In genomic region chr11:64290352-64290751, GRCh38 we compare ENCODE assay signal across 25 cellular contexts. TPM values are rescaled to one million over a fixed set of nuclear protein-coding genes. Genes with fewer than 3 reads are reported as not detected.
DNase-seq lines count a peak whose midpoint lies in the region; ATAC-seq and TF ChIP-seq lines count a peak whose summit lies in the region.
"Had no signal": no experiment of that assay in that cellular context is flagged by ENCODE, and none has a peak within 500 bp of the region (broad histone marks: within the 10 kb centered on the region; RNA-seq: fewer than 3 reads in every experiment).

No MANE protein-coding gene starts in this region.

- peak overlapping the region; percentile 41 for H3K4me3 ChIP-seq in iPS-15b (ENCODE audit: low read depth, low read length)
- no peak overlapping the region for H3K4me3 ChIP-seq in osteoblast (ENCODE audit: insufficient read depth, low read length)
- H3K4me3 ChIP-seq: skin epidermis, stomach, upper lobe of left lung had no signal

- no peaks in the 10 kb centered on the region for H3K9me3 Mint-ChIP-seq in Calu3 (ENCODE audit: low read depth, unreplicated experiment)

- no peaks in the 10 kb centered on the region for H3K4me1 ChIP-seq in iPS-15b (ENCODE audit: control insufficient read depth, insufficient read depth, low read length)
- peaks cover 7% of the 10 kb centered on the region for H3K4me1 ChIP-seq in osteoblast (ENCODE audit: insufficient read depth, low read length)

- H4K20me1 ChIP-seq in osteoblast (ENCODE audit: insufficient read depth, low read length): peaks cover 2% of the 10 kb centered on the region

- CTCF ChIA-PET in Calu3 (lab: Charles Lee): interaction anchor here (0.8 to 1.2 kb wide), 2 partner anchors 8 to 86 kb away, joined by 3 to 4 read pairs; no protein-coding TSS in a partner anchor

- no TSS peak for BruUV-seq in Calu3 (replicated peaks; lab: Mats Ljungman, UMichigan)

- peaks cover 6% of the 10 kb centered on the region for H3K79me2 ChIP-seq in osteoblast (ENCODE audit: insufficient read depth, low read length)

- intact Hi-C loops in Calu3 (cut with micrococcal nuclease; ENCODE audit: unreplicated experiment): no loop called here

- H3K9me3 ChIP-seq in T-helper 17 cell (ENCODE audit: control insufficient read depth, low read length, poor library complexity, severe bottlenecking): no peaks in the 10 kb centered on the region
- no peaks in the 10 kb centered on the region for H3K9me3 ChIP-seq in iPS-15b (ENCODE audit: control insufficient read depth, insufficient read depth, low read length)
- H3K9me3 ChIP-seq in osteoblast (ENCODE audit: low read depth, low read length): no peaks in the 10 kb centered on the region
- H3K9me3 ChIP-seq: SK-N-SH, stomach, upper lobe of left lung had no signal

- H3K27me3 ChIP-seq in iPS-15b (ENCODE audit: control insufficient read depth, insufficient read depth, low read length): peaks cover 62% of the 10 kb centered on the region
- peaks cover 53% of the 10 kb centered on the region for H3K27me3 ChIP-seq in osteoblast (ENCODE audit: insufficient read depth, low read length)

- DNase-seq in Calu3 (no peak), T-helper 17 cell (no peak), osteoblast (ENCODE audit: insufficient read length, low spot score, missing footprints) (peak; percentile 72), UCSD-AML1 (lab: John Stamatoyannopoulos, UW; ENCODE audit: unreplicated experiment) (no peak), OCI-M2 (lab: John Stamatoyannopoulos, UW; ENCODE audit: unreplicated experiment) (no peak)
- DNase-seq: activated CD4-positive, CD25-positive, alpha-beta regulatory T cell treated with anti-CD3 and anti-CD28 coated beads, Interleukin-2, amount 50 U/mL, for 72 hours; activated CD8-positive, alpha-beta memory T cell treated with anti-CD3 and anti-CD28 coated beads, Interleukin-2, amount 10 ng/mL, durations not matched to agents 7 days and 5 days; amniotic stem cell; erythroblast; foreskin melanocyte; kidney glomerular epithelial cell; NCI-H1417 treated with DMSO at 0.1 percent for 48 hours; NCI-H524; SK-N-SH; stimulated activated CD4-positive, alpha-beta T cell treated with anti-CD3 and anti-CD28 coated beads, Interleukin-2, amount 100 ng/mL, for 48 hours; stomach; upper lobe of left lung had no signal

- H3K36me3 ChIP-seq in iPS-15b (ENCODE audit: control insufficient read depth, insufficient read depth, low read length) (no peaks in the 10 kb centered on the region), osteoblast (ENCODE audit: insufficient read depth, low read length) (no peaks in the 10 kb centered on the region)
- H3K36me3 ChIP-seq: upper lobe of left lung had no signal

- no peak overlapping the region for H2AFZ ChIP-seq in osteoblast (ENCODE audit: low read length)

- TF ChIP-seq CTCF in Calu3 (IDR thresholded peaks at IDR 0.05; ENCODE audit: unreplicated experiment): no peak
- TF ChIP-seq CTCF in osteoblast (IDR thresholded peaks at IDR 0.05; ENCODE audit: extremely low read depth, low read depth, low read length): no peak

- H3K4me1 Mint-ChIP-seq in Calu3 (ENCODE audit: low read depth, unreplicated experiment): peaks cover 17% of the 10 kb centered on the region
- peaks cover 22% of the 10 kb centered on the region for H3K4me1 Mint-ChIP-seq in T-helper 17 cell

- H3K9ac ChIP-seq in iPS-15b (ENCODE audit: low read depth, low read length): no peak overlapping the region
- H3K9ac ChIP-seq: SK-N-SH had no signal

- H3K36me3 Mint-ChIP-seq in Calu3 (ENCODE audit: insufficient read depth, unreplicated experiment) (peaks cover 17% of the 10 kb centered on the region), T-helper 17 cell (ENCODE audit: low read depth) (peaks cover 2% of the 10 kb centered on the region)
- H3K36me3 Mint-ChIP-seq: activated CD8-positive, alpha-beta memory T cell treated with anti-CD3 and anti-CD28 coated beads, Interleukin-2, amount 10 ng/mL, durations not matched to agents 7 days and 5 days had no signal

- H3K27me3 Mint-ChIP-seq in Calu3 (ENCODE audit: unreplicated experiment) (peaks cover 60% of the 10 kb centered on the region), T-helper 17 cell (peaks cover 32% of the 10 kb centered on the region)

- H3K27ac ChIP-seq in osteoblast (ENCODE audit: low read depth, low read length): no peak overlapping the region
- H3K27ac ChIP-seq: stomach, upper lobe of left lung had no signal

- no peak overlapping the region for H3K4me2 ChIP-seq in osteoblast (ENCODE audit: insufficient read depth, low read length)
- H3K4me2 ChIP-seq: SK-N-SH had no signal

- no peak overlapping the region for H3K27ac Mint-ChIP-seq in Calu3 (ENCODE audit: unreplicated experiment)
- peak overlapping the region; percentile 84 for H3K27ac Mint-ChIP-seq in T-helper 17 cell
- H3K27ac Mint-ChIP-seq: activated CD8-positive, alpha-beta memory T cell treated with anti-CD3 and anti-CD28 coated beads, Interleukin-2, amount 10 ng/mL, durations not matched to agents 7 days and 5 days had no signal

- ATAC-seq in T-helper 17 cell: no peak
- ATAC-seq in GM21381 (IDR thresholded peaks at IDR 0.05; ENCODE audit: unreplicated experiment): no peak
- ATAC-seq: activated CD8-positive, alpha-beta memory T cell treated with anti-CD3 and anti-CD28 coated beads, Interleukin-2, amount 10 ng/mL, durations not matched to agents 7 days and 5 days; HepG2 had no signal

- H3K4me3 Mint-ChIP-seq in Calu3 (ENCODE audit: low read depth, unreplicated experiment): peak overlapping the region; percentile 12
- H3K4me3 Mint-ChIP-seq in T-helper 17 cell: peak overlapping the region; percentile 68
- H3K4me3 Mint-ChIP-seq: activated CD8-positive, alpha-beta memory T cell treated with anti-CD3 and anti-CD28 coated beads, Interleukin-2, amount 10 ng/mL, durations not matched to agents 7 days and 5 days had no signal

RNA-seq across cellular contexts. Expression of gene KCNK4, which starts 0.8 kb away (rescaled TPM):
- not detected in 2 replicates for total RNA-seq in Calu3 (2022)
- total RNA-seq in T-helper 17 cell: under 1 TPM in 1 of 2 donors, not detected in 1; 0.50 TPM
- 0.29 and 0.36 TPM in 2 replicates for total RNA-seq in osteoblast
- total RNA-seq: cardiac septum, HepG2, lung microvascular endothelial cell, pulmonary artery endothelial cell, RPMI7951, stomach had no signal

RNA-seq across cellular contexts. Expression of gene GPR137, which starts 4.7 kb away (rescaled TPM):
- 33.3 and 37.0 TPM in 2 replicates for total RNA-seq in Calu3 (2022)
- 10 to 100 TPM; 46.5 to 57.9 TPM for total RNA-seq in T-helper 17 cell
- total RNA-seq in osteoblast: 13.3 and 18.5 TPM in 2 replicates

RNA-seq across cellular contexts. Expression of gene BAD, which starts 5.9 kb away (rescaled TPM):
- total RNA-seq in Calu3 (2022) (30.2 and 33.6 TPM in 2 replicates), T-helper 17 cell (10 to 100 TPM; 46.3 to 47.0 TPM), osteoblast (70.9 and 71.3 TPM in 2 replicates)

RNA-seq across cellular contexts. Expression of gene CATSPERZ, which starts 9.8 kb away (rescaled TPM):
- total RNA-seq in Calu3 (2022) (0.85 TPM in 1 of 2 replicates, not detected in the other), T-helper 17 cell (not detected), osteoblast (0.29 TPM in 1 of 2 replicates, not detected in the other)
- total RNA-seq: activated CD8-positive, alpha-beta memory T cell treated with anti-CD3 and anti-CD28 coated beads, Interleukin-2, amount 10 ng/mL, durations not matched to agents 7 days and 5 days; cardiac septum; lung microvascular endothelial cell had no signal

RNA-seq across cellular contexts. Expression of gene ESRRA, which starts 15.0 kb away (rescaled TPM):
- 53.4 and 59.7 TPM in 2 replicates for total RNA-seq in Calu3 (2022)
- total RNA-seq in T-helper 17 cell: 10 to 100 TPM; 25.7 to 26.6 TPM
- 24.5 and 28.6 TPM in 2 replicates for total RNA-seq in osteoblast
